8 cellular contexts compared by ENCODE assay signal in the genomic region with DNA sequence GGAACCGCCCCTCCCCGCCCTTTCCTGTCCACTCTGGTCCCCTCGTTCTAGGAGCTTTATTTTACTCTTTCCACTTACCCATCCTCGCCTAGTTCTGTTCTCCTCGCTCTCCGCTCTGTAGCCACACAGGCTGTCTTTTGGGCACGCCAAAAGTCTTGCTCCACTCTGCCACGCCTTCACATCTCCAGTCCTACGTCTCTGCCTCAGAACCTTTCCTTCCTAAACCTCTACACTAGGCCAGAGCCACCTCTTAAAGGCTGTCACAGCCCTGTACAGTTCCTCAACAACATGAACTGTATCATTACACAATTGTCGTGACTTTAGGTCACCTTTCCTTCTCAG. TPM values are rescaled to one million over a fixed set of nuclear protein-coding genes. Genes with fewer than 3 reads are reported as not detected.
DNase-seq lines count a peak whose midpoint lies in the region; ATAC-seq and TF ChIP-seq lines count a peak whose summit lies in the region.

No MANE protein-coding gene starts in this region.

- H3K4me1 ChIP-seq in HUES6 (ENCODE audit: control insufficient read depth, insufficient read depth, low read length) = peaks cover 8% of the 10 kb centered on the region

- POLR2A ChIA-PET in AG04450 (lab: Yijun Ruan, JAX) = interaction anchor here (0.8 kb wide), 1 partner anchor 10 kb away, joined by 3 read pairs; no protein-coding TSS in a partner anchor

- H3K36me3 ChIP-seq in HUES6 (ENCODE audit: control insufficient read depth, insufficient read depth, low read length) = peaks cover under 1% of the 10 kb centered on the region; the same call in 1 of the 2 replicates

- CTCF ChIA-PET in AG04450 (lab: Charles Lee) = no interaction called here

- H3K4me3 ChIP-seq in AG04450 (ENCODE audit: low read depth, low read length) (peak overlapping the region; percentile 85), HUES6 (ENCODE audit: low read depth, low read length) (peak overlapping the region; percentile 93)

- H3K27ac ChIP-seq in AG04450 (ENCODE audit: low read depth, low read length) (no peak overlapping the region), HUES6 (ENCODE audit: low read depth, low read length) (peak overlapping the region; percentile 95; the same call in 1 of the 2 replicates)

- ATAC-seq in central memory CD8-positive, alpha-beta T cell (replicated peaks; ENCODE audit: extremely low read depth, poor library complexity, severe bottlenecking) = no peak
- ATAC-seq in naive B cell (ENCODE audit: low read depth in 2 of 2) = peak; percentile 7 to 17
- no peak for ATAC-seq in GM21825 (IDR thresholded peaks at IDR 0.05; ENCODE audit: unreplicated experiment)

- H3K4me1 Mint-ChIP-seq in central memory CD8-positive, alpha-beta T cell = peaks cover 29% of the 10 kb centered on the region
- peaks cover 13 to 46% (median 27%) of the 10 kb centered on the region in 3 donors for H3K4me1 Mint-ChIP-seq in naive B cell

- no peaks in the 10 kb centered on the region for H3K9me3 Mint-ChIP-seq in central memory CD8-positive, alpha-beta T cell
- peaks cover 0 to 6% (median 2%) of the 10 kb centered on the region in 7 donors for H3K9me3 Mint-ChIP-seq in naive B cell

- H3K27me3 ChIP-seq in AG04450 (ENCODE audit: control insufficient read depth, insufficient read depth, low read length) (no peaks in the 10 kb centered on the region), HUES6 (ENCODE audit: control insufficient read depth, insufficient read depth, low read length) (no peaks in the 10 kb centered on the region)

- H3K9ac ChIP-seq in HUES6 (ENCODE audit: low read length) = peak overlapping the region; percentile 99

- H3K4me3 Mint-ChIP-seq in central memory CD8-positive, alpha-beta T cell = peak overlapping the region; percentile 87
- H3K4me3 Mint-ChIP-seq in naive B cell = peak overlapping the region; percentile 83 to 98 (median 94)

- H3K36me3 Mint-ChIP-seq in central memory CD8-positive, alpha-beta T cell (ENCODE audit: insufficient read depth) = peaks cover 16% of the 10 kb centered on the region
- no peaks in the 10 kb centered on the region for H3K36me3 Mint-ChIP-seq in naive B cell

- H3K9me3 ChIP-seq in AG04450 (ENCODE audit: control insufficient read depth, insufficient read depth, low read length) = no peaks in the 10 kb centered on the region
- H3K9me3 ChIP-seq in HUES6 (ENCODE audit: control insufficient read depth, insufficient read depth, low read depth, low read length) = no peaks in the 10 kb centered on the region

- peak overlapping the region; percentile 97 for H3K27ac Mint-ChIP-seq in central memory CD8-positive, alpha-beta T cell (ENCODE audit: low read depth)
- H3K27ac Mint-ChIP-seq in naive B cell = peak overlapping the region; percentile 97 to 100 (median 100)

- DNase-seq in AG04450 (ENCODE audit: low read depth, low spot score) = no peak
- DNase-seq in central memory CD8-positive, alpha-beta T cell (ENCODE audit: low spot score in 2 of 2) = no peak
- DNase-seq in naive B cell = no peak
- DNase-seq in MV-4-11 (lab: John Stamatoyannopoulos, UW) = no peak
- DNase-seq in NCI-H82 (lab: John Stamatoyannopoulos, UW) = no peak
- no peak for DNase-seq in islet precursor cell

- TF ChIP-seq CTCF in AG04450 (IDR thresholded peaks at IDR 0.05; ENCODE audit: low read depth, low read length) = no peak

- no peaks in the 10 kb centered on the region for H3K27me3 Mint-ChIP-seq in central memory CD8-positive, alpha-beta T cell
- H3K27me3 Mint-ChIP-seq in naive B cell = no peaks in the 10 kb centered on the region

RNA-seq across cellular contexts. Expression of a gene that starts 0.4 kb away (rescaled TPM):
- polyA plus RNA-seq in AG04450 (2011; rRNA removed) (62.8 and 86.3 TPM in 2 replicates), naive B cell (ENCODE audit: low read depth in 6 of 6) (10 to 100 TPM; 48.6 to 73.3 (median 54.2) TPM)
- 52.3 and 62.5 TPM in 2 replicates for polyA minus RNA-seq in AG04450 (2011; rRNA and poly(A)+ RNA removed)

RNA-seq across cellular contexts. Expression of a gene that starts 40.5 kb away (rescaled TPM):
- 31.4 and 37.2 TPM in 2 replicates for polyA plus RNA-seq in AG04450 (2011; rRNA removed)
- polyA minus RNA-seq in AG04450 (2011; rRNA and poly(A)+ RNA removed) = 71.2 and 77.1 TPM in 2 replicates
- polyA plus RNA-seq in naive B cell (ENCODE audit: low read depth in 6 of 6) = 10 to 100 TPM in 2 of 6 donors, 1 to 10 TPM in 4; 3.8 to 15.0 (median 9.3) TPM

Comparison
In these comparisons a context has a peak if more than half of its experiments do, and no peak if none do; other contexts are left out.
1. ATAC-seq: peak in naive B cell (2 of 2); none in central memory CD8-positive, alpha-beta T cell (single experiment) and GM21825 (single experiment).